Comparison of ENCODE assay signal across 8 cellular contexts in genomic region chr12:110590806-110591326, GRCh38. TPM values are rescaled to one million over a fixed set of nuclear protein-coding genes. Genes with fewer than 3 reads are reported as not detected.
DNase-seq lines count a peak whose midpoint lies in the region; ATAC-seq and TF ChIP-seq lines count a peak whose summit lies in the region.

No MANE protein-coding gene starts in this region.

- H4K20me1 ChIP-seq in DOHH2 (ENCODE audit: control insufficient read depth, insufficient read depth, low read depth, low read length) = no peaks in the 10 kb centered on the region

- no peaks in the 10 kb centered on the region for H3K79me2 ChIP-seq in DOHH2 (ENCODE audit: control insufficient read depth, low read length)

- peak; percentile 99 for DNase-seq in MV-4-11 (lab: John Stamatoyannopoulos, UW)
- peak; percentile 69 for DNase-seq in choroid plexus epithelial cell (ENCODE audit: low read depth)
- peak; percentile 51 for DNase-seq in myocyte (ENCODE audit: low read depth)
- no peak for DNase-seq in stimulated activated CD4-positive, alpha-beta T cell treated with anti-CD3 and anti-CD28 coated beads, Interleukin-15, amount 100 ng/mL, for 24 hours
- DNase-seq in HT-29 (ENCODE audit: low spot score) = no peak

- ATAC-seq in GM21515 (IDR thresholded peaks at IDR 0.05; ENCODE audit: unreplicated experiment) (peak; percentile 76), GM19455 (IDR thresholded peaks at IDR 0.05; ENCODE audit: unreplicated experiment) (no peak)

- H3K27me3 ChIP-seq in DOHH2 (ENCODE audit: control insufficient read depth, low read length) = no peaks in the 10 kb centered on the region

- H3K36me3 ChIP-seq in DOHH2 (ENCODE audit: control insufficient read depth, low read length) = no peaks in the 10 kb centered on the region

- no peak overlapping the region for H3K27ac ChIP-seq in DOHH2 (ENCODE audit: low read depth, low read length)

- peak overlapping the region; percentile 46 for H3K4me2 ChIP-seq in DOHH2 (ENCODE audit: low read length)

- H3K4me3 ChIP-seq in DOHH2 (ENCODE audit: low read length) (0 out of 2 replicates have a peak overlapping the region, but pooled peaks have one; percentile 14), choroid plexus epithelial cell (ENCODE audit: low read depth, low read length) (no peak overlapping the region)

- no peaks in the 10 kb centered on the region for H3K9me3 ChIP-seq in DOHH2 (ENCODE audit: control insufficient read depth, insufficient read depth, low read length)

- H3F3A ChIP-seq in DOHH2 (ENCODE audit: control insufficient read depth, insufficient read depth) = peaks cover 12% of the 10 kb centered on the region

- TF ChIP-seq CTCF in DOHH2 (IDR thresholded peaks at IDR 0.05; ENCODE audit: low read depth, low read length, poor library complexity, severe bottlenecking) = no peak
- TF ChIP-seq CTCF in choroid plexus epithelial cell (conservative IDR thresholded peaks at IDR 0.05; ENCODE audit: low read depth, low read length) = no peak

- H3K4me1 ChIP-seq in DOHH2 (ENCODE audit: control insufficient read depth, low read length) = peaks cover 25% of the 10 kb centered on the region

- H3K9me2 ChIP-seq in DOHH2 (replicated peaks; ENCODE audit: control insufficient read depth, low read length) = no peaks in the 10 kb centered on the region

RNA-seq across cellular contexts. Expression of gene PPTC7, which starts 7.7 kb away (rescaled TPM):
- 10.3 and 15.9 TPM in 2 replicates for total RNA-seq in myocyte
- 7.3 TPM for polyA plus RNA-seq in myocyte (2012)
- total RNA-seq in HT-29 (2014; rRNA removed; shearing (Covaris generic)) = 3.7 and 6.1 TPM in 2 replicates

RNA-seq across cellular contexts. Expression of gene TCTN1, which starts 23.1 kb away (rescaled TPM):
- total RNA-seq in myocyte = 34.6 and 48.4 TPM in 2 replicates
- polyA plus RNA-seq in myocyte (2012) = 43.5 TPM
- 3.0 and 5.3 TPM in 2 replicates for total RNA-seq in HT-29 (2014; rRNA removed; shearing (Covaris generic))

Comparison
In these comparisons a context has a peak if more than half of its experiments do, and no peak if none do; other contexts are left out.
1. DNase-seq: peak in MV-4-11 (single experiment), choroid plexus epithelial cell (single experiment) and myocyte (single experiment); none in stimulated activated CD4-positive, alpha-beta T cell treated with anti-CD3 and anti-CD28 coated beads, Interleukin-15, amount 100 ng/mL, for 24 hours (single experiment) and HT-29 (single experiment).